8 cellular contexts compared by ENCODE assay signal in genomic region chr12:104064031-104064841, GRCh38. TPM values are rescaled to one million over a fixed set of nuclear protein-coding genes. Genes with fewer than 3 reads are reported as not detected.
DNase-seq lines count a peak whose midpoint lies in the region; ATAC-seq and TF ChIP-seq lines count a peak whose summit lies in the region.

Gene HCFC2 (plus strand): TSS chr12:104064531. CDS start chr12:104064561, 30 bp downstream.

- ATAC-seq in GM21529 (IDR thresholded peaks at IDR 0.05; ENCODE audit: unreplicated experiment) (peak; percentile 85), PC-3 (peak; percentile 86), naive B cell (ENCODE audit: low read depth in 2 of 2) (peak; percentile 94)
- peak; percentile 96 for ATAC-seq in stimulated activated effector memory CD8-positive, alpha-beta T cell treated with anti-CD3 and anti-CD28 coated beads, Interleukin-12 subunit alpha, Interleukin-12 subunit beta, amount 100 ng/mL, for 72 hours

- peaks cover 2% of the 10 kb centered on the region for H3K27me3 Mint-ChIP-seq in IgD-negative memory B cell
- H3K27me3 Mint-ChIP-seq in activated T-cell treated with anti-CD3 and anti-CD28 coated beads, Interleukin-2, amount 50 U/mL, for 24 hours: peaks cover 10% of the 10 kb centered on the region
- peaks cover 6 to 9% (median 6%) of the 10 kb centered on the region in 3 donors for H3K27me3 Mint-ChIP-seq in naive B cell

- CTCF ChIA-PET in PC-3 (lab: Charles Lee): interaction anchor here (0.6 kb wide), 1 partner anchor 433 kb away, joined by 3 read pairs; no protein-coding TSS in a partner anchor

- H4K20me1 ChIP-seq in PC-3 (ENCODE audit: low read length): no peaks in the 10 kb centered on the region

- POLR2A ChIA-PET in PC-3 (lab: Charles Lee; ENCODE audit: unreplicated experiment): interaction anchor here (0.6 kb wide), 4 partner anchors 22 to 212 kb away, joined by 4 to 15 read pairs (median 4); partner anchors contain the start of gene NFYB

- no peaks in the 10 kb centered on the region for H3F3A ChIP-seq in PC-3 (ENCODE audit: low read length, unreplicated experiment)

- BruUV-seq in PC-3 (replicated peaks; lab: Mats Ljungman, UMichigan): no TSS peak

- TF ChIP-seq CTCF in PC-3 (conservative IDR thresholded peaks at IDR 0.05; ENCODE audit: low read depth, low read length) (no peak), esophagus squamous epithelium (IDR thresholded peaks at IDR 0.05) (no peak)

- 0% methylated on average over 4 of the region's 74 CpGs for WGBS in esophagus squamous epithelium, 2 donors

- peak within 1 kb of the TSS; percentile 76 for H3K9ac ChIP-seq in PC-3 (ENCODE audit: low read length)

- H3K4me1 Mint-ChIP-seq in IgD-negative memory B cell (peaks cover 12 to 15% (median 15%) of the 10 kb centered on the region in 3 donors), naive B cell (peaks cover 12 to 14% (median 14%) of the 10 kb centered on the region in 3 donors)
- H3K4me1 Mint-ChIP-seq in activated T-cell treated with anti-CD3 and anti-CD28 coated beads, Interleukin-2, amount 50 U/mL, for 24 hours (ENCODE audit: low read depth): peaks cover 32% of the 10 kb centered on the region
- H3K4me1 Mint-ChIP-seq in stimulated activated effector memory CD8-positive, alpha-beta T cell treated with anti-CD3 and anti-CD28 coated beads, Interleukin-12 subunit alpha, Interleukin-12 subunit beta, amount 100 ng/mL, for 72 hours: peaks cover 17% of the 10 kb centered on the region

- H3K27me3 ChIP-seq in PC-3 (ENCODE audit: low read length): no peaks in the 10 kb centered on the region
- no peaks in the 10 kb centered on the region for H3K27me3 ChIP-seq in esophagus squamous epithelium

- DNase-seq in DMS153 (lab: John Stamatoyannopoulos, UW): peak; percentile 78
- peak; percentile 90 for DNase-seq in PC-3
- DNase-seq in activated T-cell treated with anti-CD3 and anti-CD28 coated beads, Interleukin-2, amount 50 U/mL, for 24 hours: peak; percentile 94
- peak; percentile 50 for DNase-seq in esophagus squamous epithelium (lab: John Stamatoyannopoulos, UW)
- peak; percentile 89 for DNase-seq in naive B cell
- peak; percentile 87 to 96 for DNase-seq in stimulated activated effector memory CD8-positive, alpha-beta T cell treated with anti-CD3 and anti-CD28 coated beads, Interleukin-12 subunit alpha, Interleukin-12 subunit beta, amount 100 ng/mL, for 72 hours (ENCODE audit: low spot score in 2 of 2)

- H3K9me3 ChIP-seq in PC-3 (ENCODE audit: low read length): no peaks in the 10 kb centered on the region
- H3K9me3 ChIP-seq in esophagus squamous epithelium: no peaks in the 10 kb centered on the region

- peak within 1 kb of the TSS; percentile 91 to 94 (median 91) for H3K27ac Mint-ChIP-seq in IgD-negative memory B cell
- peak within 1 kb of the TSS; percentile 96 for H3K27ac Mint-ChIP-seq in activated T-cell treated with anti-CD3 and anti-CD28 coated beads, Interleukin-2, amount 50 U/mL, for 24 hours
- H3K27ac Mint-ChIP-seq in naive B cell: peak within 1 kb of the TSS; percentile 72 to 96 (median 92)
- H3K27ac Mint-ChIP-seq in stimulated activated effector memory CD8-positive, alpha-beta T cell treated with anti-CD3 and anti-CD28 coated beads, Interleukin-12 subunit alpha, Interleukin-12 subunit beta, amount 100 ng/mL, for 72 hours: peak within 1 kb of the TSS; percentile 88

- H3K4me2 ChIP-seq in PC-3 (ENCODE audit: low read length): peak within 1 kb of the TSS; percentile 96

- TF ChIP-seq POLR2A in esophagus squamous epithelium (IDR thresholded peaks at IDR 0.05): peak in 1 of 4 donors; percentile 72

- H3K79me2 ChIP-seq in PC-3 (ENCODE audit: low read length): peaks cover 25% of the 10 kb centered on the region

- peak within 1 kb of the TSS; percentile 99 for H2AFZ ChIP-seq in PC-3 (ENCODE audit: low read length)

- intact Hi-C loops in PC-3 (cut with micrococcal nuclease) (loop anchor here (2.0 kb wide), 1 partner anchor 67 kb away; no protein-coding TSS in a partner anchor), esophagus squamous epithelium (cut with DNase I) (loop anchor here (10.0 kb wide), 1 partner anchor 109 kb away; a partner anchor contains a TSS)

- peaks cover 11% of the 10 kb centered on the region for H3K36me3 ChIP-seq in PC-3 (ENCODE audit: low read depth, low read length)
- peaks cover 0 to 27% (median 0%) of the 10 kb centered on the region in 3 donors for H3K36me3 ChIP-seq in esophagus squamous epithelium

- H3K27ac ChIP-seq in PC-3 (ENCODE audit: low read length) (peak within 1 kb of the TSS; percentile 15), esophagus squamous epithelium (peak within 1 kb of the TSS; percentile 90 to 94 (median 93))

- peak within 1 kb of the TSS; percentile 93 to 97 (median 94) for H3K4me3 Mint-ChIP-seq in IgD-negative memory B cell
- peak within 1 kb of the TSS; percentile 98 for H3K4me3 Mint-ChIP-seq in activated T-cell treated with anti-CD3 and anti-CD28 coated beads, Interleukin-2, amount 50 U/mL, for 24 hours
- H3K4me3 Mint-ChIP-seq in naive B cell: peak within 1 kb of the TSS; percentile 89 to 96 (median 95)
- peak within 1 kb of the TSS; percentile 89 for H3K4me3 Mint-ChIP-seq in stimulated activated effector memory CD8-positive, alpha-beta T cell treated with anti-CD3 and anti-CD28 coated beads, Interleukin-12 subunit alpha, Interleukin-12 subunit beta, amount 100 ng/mL, for 72 hours

- H3K4me1 ChIP-seq in PC-3 (ENCODE audit: insufficient read depth, low read length): peaks cover 11% of the 10 kb centered on the region
- peaks cover 12 to 34% (median 14%) of the 10 kb centered on the region in 3 donors for H3K4me1 ChIP-seq in esophagus squamous epithelium

- H3K9me2 ChIP-seq in PC-3 (replicated peaks; ENCODE audit: low read length): no peaks in the 10 kb centered on the region

- H3K9me3 Mint-ChIP-seq in IgD-negative memory B cell (no peaks in the 10 kb centered on the region), naive B cell (no peaks in the 10 kb centered on the region)
- no peaks in the 10 kb centered on the region for H3K9me3 Mint-ChIP-seq in activated T-cell treated with anti-CD3 and anti-CD28 coated beads, Interleukin-2, amount 50 U/mL, for 24 hours
- H3K9me3 Mint-ChIP-seq in stimulated activated effector memory CD8-positive, alpha-beta T cell treated with anti-CD3 and anti-CD28 coated beads, Interleukin-12 subunit alpha, Interleukin-12 subunit beta, amount 100 ng/mL, for 72 hours: no peaks in the 10 kb centered on the region

- H3K4me3 ChIP-seq in PC-3 (ENCODE audit: low read length): peak within 1 kb of the TSS; percentile 94
- peak within 1 kb of the TSS; percentile 66 to 93 (median 87) for H3K4me3 ChIP-seq in esophagus squamous epithelium

- H3K36me3 Mint-ChIP-seq in IgD-negative memory B cell (peaks cover 2% of the 10 kb centered on the region), naive B cell (peaks cover 0 to 3% of the 10 kb centered on the region in 2 donors)
- peaks cover 20% of the 10 kb centered on the region for H3K36me3 Mint-ChIP-seq in activated T-cell treated with anti-CD3 and anti-CD28 coated beads, Interleukin-2, amount 50 U/mL, for 24 hours (ENCODE audit: low read depth)
- peaks cover 18% of the 10 kb centered on the region for H3K36me3 Mint-ChIP-seq in stimulated activated effector memory CD8-positive, alpha-beta T cell treated with anti-CD3 and anti-CD28 coated beads, Interleukin-12 subunit alpha, Interleukin-12 subunit beta, amount 100 ng/mL, for 72 hours

RNA-seq across cellular contexts. Expression of gene HCFC2, which starts in this region (rescaled TPM):
- polyA plus RNA-seq in IgD-negative memory B cell (7.4 TPM), naive B cell (ENCODE audit: low read depth in 6 of 6) (10 to 100 TPM in 1 of 6 donors, 1 to 10 TPM in 5; 2.6 to 11.5 (median 6.4) TPM)
- total RNA-seq in PC-3 (2014; rRNA removed) (7.8 and 10.7 TPM in 2 replicates), esophagus squamous epithelium (10 to 100 TPM; 10.1 to 17.7 (median 14.7) TPM)

Comparison
In these comparisons a context has a peak if more than half of its experiments do, and no peak if none do; other contexts are left out.
1. Peak in every context shown above with its lines: DNase-seq, ATAC-seq, H3K4me3 ChIP-seq and H3K27ac ChIP-seq.